In the genomic region with DNA sequence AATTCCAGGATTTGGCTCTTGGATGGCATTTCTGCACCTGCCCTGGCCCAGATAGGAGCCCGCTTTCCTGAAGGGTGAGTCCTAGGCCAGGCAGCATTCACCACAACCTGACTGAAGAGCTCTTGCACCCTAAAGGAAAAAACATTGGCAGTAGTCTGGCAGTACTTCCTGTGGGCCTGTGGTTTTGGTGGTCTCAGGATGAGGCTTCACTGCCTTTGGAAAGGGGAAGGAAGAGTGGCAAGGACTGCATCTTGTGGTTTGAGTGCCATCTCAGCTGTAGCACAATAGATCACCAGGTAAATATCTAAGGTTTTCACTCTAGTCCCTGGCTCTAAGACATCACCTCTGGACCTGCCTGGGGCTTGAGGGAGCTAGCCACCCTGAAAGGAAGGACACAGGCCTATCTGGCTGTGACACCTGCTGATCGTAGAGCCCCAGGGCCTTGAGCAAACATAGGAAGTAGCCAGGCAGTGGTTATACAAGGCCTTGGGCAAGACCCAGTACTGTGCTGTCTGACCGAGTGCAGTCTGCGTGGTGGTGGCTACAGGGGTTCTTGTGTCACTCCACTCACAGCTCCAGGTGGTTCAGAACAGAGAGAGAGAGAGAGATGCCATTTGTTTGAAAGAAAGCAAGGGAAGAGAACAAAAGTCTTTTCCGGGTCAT, we compare ENCODE assay signal across 19 cellular contexts. TPM values are rescaled to one million over a fixed set of nuclear protein-coding genes. Genes with fewer than 3 reads are reported as not detected.
"Had no signal": no experiment of that assay in that cellular context is flagged by ENCODE, and none has a peak within 500 bp of the region (broad histone marks: within the 10 kb centered on the region; RNA-seq: fewer than 3 reads in every experiment).

No MANE protein-coding gene starts in this region.

- H3K4me3 ChIP-seq: ascending aorta, lower lobe of right lung, skin epidermis, transverse colon had no signal

- H3K27ac ChIP-seq: ascending aorta, lower lobe of right lung, skin epidermis, transverse colon had no signal

- ATAC-seq: activated CD4-positive, CD25-positive, alpha-beta regulatory T cell treated with anti-CD3 and anti-CD28 coated beads, Interleukin-2, amount 50 U/mL, for 24 hours; effector memory CD8-positive, alpha-beta T cell; left cardiac atrium; lower lobe of right lung; right cardiac atrium had no signal

- H3K4me1 ChIP-seq: ascending aorta, lower lobe of right lung, transverse colon had no signal

- H3K36me3 ChIP-seq: ascending aorta, lower lobe of right lung, transverse colon had no signal

- H3K9me3 ChIP-seq: ascending aorta, lower lobe of right lung, transverse colon had no signal

- DNase-seq: activated CD4-positive, alpha-beta T cell treated with anti-CD3 and anti-CD28 coated beads, Interleukin-2, amount 50 U/mL, for 1 hour; activated CD8-positive, alpha-beta memory T cell treated with anti-CD3 and anti-CD28 coated beads for 24 hours; activated naive CD4-positive, alpha-beta T cell treated with Interleukin-2 at 50 U/mL for 16 hours; dermis blood vessel endothelial cell; effector memory CD8-positive, alpha-beta T cell; head of caudate nucleus; immature natural killer cell; left cardiac atrium; lower lobe of right lung; nephron progenitor cell; occipital lobe; right cardiac atrium; stimulated activated CD4-positive, alpha-beta T cell treated with anti-CD3 and anti-CD28 coated beads, Interleukin-4, amount 100 ng/mL, for 24 hours; stimulated activated naive CD4-positive, alpha-beta T cell treated with Interleukin-2 at 50 U/mL for 16 hours; transverse colon had no signal

- H3K27me3 ChIP-seq: ascending aorta, transverse colon had no signal

RNA-seq across cellular contexts. Expression of a gene that starts 28.5 kb away (rescaled TPM):
- total RNA-seq: T-helper 2 cell treated with Interferon-gamma antibody and Interleukin-4, amounts not matched to agents 100 ng/mL and 5 ng/mL, for 36 hours had no signal
